14 cellular contexts compared by ENCODE assay signal in genomic region chr5:125044491-125045282, GRCh38.
A peak's percentile ranks its signal among the peaks of the same experiment; 100 is the strongest.
DNase-seq lines count a peak whose midpoint lies in the region; ATAC-seq, FAIRE-seq and TF ChIP-seq lines count a peak whose summit lies in the region.
"Had no signal": no experiment of that assay in that cellular context is flagged by ENCODE, and none has a peak within 500 bp of the region (broad histone marks: within the 10 kb centered on the region; RNA-seq: fewer than 3 reads in every experiment).

No MANE protein-coding gene starts in this region.

- TF ChIP-seq EP300 in transverse colon (IDR thresholded peaks at IDR 0.05; ENCODE audit: low read depth), result no peak

- 88 to 95% methylated on average over 5 to 8 of the region's 8 CpGs for WGBS in transverse colon (ENCODE audit: low coverage in 1 of 2), 2 donors

- no peak for TF ChIP-seq POLR2A in transverse colon (IDR thresholded peaks at IDR 0.05)

- no peaks in the 10 kb centered on the region for H3K36me3 Mint-ChIP-seq in brain

- H3K27me3 ChIP-seq in skeletal muscle satellite cell (ENCODE audit: control insufficient read depth, insufficient read depth, low read length) (no peaks in the 10 kb centered on the region), transverse colon (no peaks in the 10 kb centered on the region)

- H3K27ac ChIP-seq in kidney (ENCODE audit: low read depth in 2 of 2, low read length in 2 of 2) (peak overlapping the region; percentile 63 to 68), transverse colon (no peak overlapping the region)

- intact Hi-C loops in kidney (cut with DNase I) (no loop called here), transverse colon (cut with DNase I; ENCODE audit: low total_unique reads) (no loop called here), posterior vena cava (cut with DNase I) (no loop called here)

- DNase-seq in HTR-8/SVneo (ENCODE audit: insufficient read length, low spot score) (peak; percentile 7), kidney (no peak), transverse colon (no peak), posterior vena cava (ENCODE audit: low spot score) (no peak), HuH-7.5 (ENCODE audit: low spot score) (no peak)
- DNase-seq: activated CD4-positive, alpha-beta T cell treated with anti-CD3 and anti-CD28 coated beads, Interleukin-2, amount 50 U/mL, for 1 hour; activated T-cell treated with anti-CD3 and anti-CD28 coated beads, Interleukin-2, amount 50 U/mL, for 72 hours; CD4-positive, alpha-beta T cell; NK-92 treated with Interleukin-12 subunit alpha and Interleukin-12 subunit beta, amount 100 ng/mL, for 24 hours; T1000 had no signal

- no peak for TF ChIP-seq CTCF in brain (conservative IDR thresholded peaks at IDR 0.05)
- no peak for TF ChIP-seq CTCF in kidney (IDR thresholded peaks at IDR 0.05; ENCODE audit: borderline replicate concordance, extremely low read depth, insufficient read depth)
- TF ChIP-seq CTCF in transverse colon (IDR thresholded peaks at IDR 0.05), result no peak

- H3K27ac Mint-ChIP-seq in brain, result peak overlapping the region; percentile 0 to 72 (median 42)
- H3K27ac Mint-ChIP-seq: activated T-cell treated with anti-CD3 and anti-CD28 coated beads, Interleukin-2, amount 50 U/mL, for 72 hours; CD4-positive, alpha-beta T cell; progenitor cell of endocrine pancreas had no signal

- H3K4me3 Mint-ChIP-seq in brain, result peak overlapping the region in 1 of 5 experiments; percentile 40
- H3K4me3 Mint-ChIP-seq: activated T-cell treated with anti-CD3 and anti-CD28 coated beads, Interleukin-2, amount 50 U/mL, for 72 hours; CD4-positive, alpha-beta T cell had no signal

- peaks cover 0 to 8% (median 0%) of the 10 kb centered on the region in 5 experiments for H3K9me3 Mint-ChIP-seq in brain
- H3K9me3 Mint-ChIP-seq: CD4-positive, alpha-beta T cell had no signal

- H3K4me1 Mint-ChIP-seq in brain, result peaks cover 39% of the 10 kb centered on the region

- no peaks in the 10 kb centered on the region for H3K9me3 ChIP-seq in kidney (ENCODE audit: control insufficient read depth in 1 of 2, low read length in 2 of 2)
- H3K9me3 ChIP-seq in skeletal muscle satellite cell (replicated peaks; ENCODE audit: low read length), result no peaks in the 10 kb centered on the region
- no peaks in the 10 kb centered on the region for H3K9me3 ChIP-seq in transverse colon

- peak overlapping the region in 1 of 2 donors; percentile 18 for H3K4me3 ChIP-seq in kidney (ENCODE audit: low read length in 2 of 2)
- no peak overlapping the region for H3K4me3 ChIP-seq in skeletal muscle satellite cell (ENCODE audit: low read length)
- no peak overlapping the region for H3K4me3 ChIP-seq in transverse colon

- H3K9ac ChIP-seq in kidney (ENCODE audit: low read length in 2 of 2) (peak overlapping the region in 1 of 2 donors; percentile 20), skeletal muscle satellite cell (ENCODE audit: low read depth, low read length) (no peak overlapping the region)

- H3K4me1 ChIP-seq in kidney (ENCODE audit: control insufficient read depth in 1 of 2, insufficient read depth in 1 of 2, low read depth in 1 of 2, low read length in 2 of 2), result peaks cover 13 to 24% of the 10 kb centered on the region in 2 donors
- peaks cover 29% of the 10 kb centered on the region for H3K4me1 ChIP-seq in skeletal muscle satellite cell (ENCODE audit: control insufficient read depth, insufficient read depth, low read length)
- peaks cover 3 to 15% (median 7%) of the 10 kb centered on the region in 4 donors for H3K4me1 ChIP-seq in transverse colon

- no peak for ATAC-seq in HG03025 (IDR thresholded peaks at IDR 0.05; ENCODE audit: low FRiP score, unreplicated experiment)
- ATAC-seq: activated T-cell treated with anti-CD3 and anti-CD28 coated beads, Interleukin-2, amount 50 U/mL, for 72 hours had no signal

- FAIRE-seq in HTR-8/SVneo (lab: Jason Lieb, UNC) (peak; percentile 20), kidney (lab: Jason Lieb, UNC) (no peak)

- in situ Hi-C loops in transverse colon (cut with MboI; ENCODE audit: low pct_ligation_motif_present in 1 of 4, low pct_unique_long_range_greater_than_20kb in 1 of 4, low sequenced_read_pairs in 3 of 4), result no loop called here

- H3K36me3 ChIP-seq in kidney (ENCODE audit: control insufficient read depth in 1 of 2, insufficient read depth in 2 of 2, low read length in 2 of 2), result no peaks in the 10 kb centered on the region
- no peaks in the 10 kb centered on the region for H3K36me3 ChIP-seq in skeletal muscle satellite cell (ENCODE audit: insufficient read depth, low read length)
- H3K36me3 ChIP-seq in transverse colon, result no peaks in the 10 kb centered on the region

- no peaks in the 10 kb centered on the region for H3K27me3 Mint-ChIP-seq in brain
- H3K27me3 Mint-ChIP-seq: CD4-positive, alpha-beta T cell; progenitor cell of endocrine pancreas had no signal

- peak overlapping the region; percentile 37 for H3K4me2 ChIP-seq in skeletal muscle satellite cell (ENCODE audit: low read length)

Comparison
In these comparisons a context has a peak if more than half of its experiments do, and no peak if none do; other contexts are left out.
1. H3K27ac ChIP-seq: peak in kidney (2 of 2); none in transverse colon (0 of 4).